Comparison of ENCODE assay signal across 35 cellular contexts in genomic region chr10:74425602-74426001, GRCh38.
"Had no signal": no experiment of that assay in that cellular context is flagged by ENCODE, and none has a peak within 500 bp of the region (broad histone marks: within the 10 kb centered on the region; RNA-seq: fewer than 3 reads in every experiment).

No MANE protein-coding gene starts in this region.

- H3K36me3 ChIP-seq: MG63 had no signal

- DNase-seq: Kasumi-1, MG63, MM.1S, MV-4-11, NCI-H1048, NCI-H1092, NCI-H1092 treated with DMSO at 0.1 percent for 48 hours, NCI-H1105, NCI-H1105 treated with DMSO at 0.1 percent for 48 hours, NCI-H1417, NCI-H1417 treated with DMSO at 0.1 percent for 48 hours, NCI-H1436, NCI-H1436 treated with DMSO at 0.1 percent for 48 hours, NCI-H146, NCI-H1694, NCI-H1694 treated with DMSO at 0.1 percent for 48 hours, NCI-H187, NCI-H187 treated with DMSO at 0.1 percent for 48 hours, NCI-H1930, NCI-H2029, NCI-H2029 treated with DMSO at 0.1 percent for 48 hours, NCI-H2081, NCI-H2081 treated with DMSO at 0.1 percent for 48 hours, NCI-H2107, NCI-H2171, NCI-H2171 treated with DMSO at 0.1 percent for 48 hours, NCI-H2227 treated with DMSO at 0.1 percent for 48 hours, NCI-H226, NCI-H345, NCI-H446, NCI-H446 treated with DMSO at 0.1 percent for 48 hours, NCI-H510A, NCI-H510A treated with DMSO at 0.1 percent for 48 hours, NCI-H524, NCI-H524 treated with DMSO at 0.1 percent for 48 hours had no signal

- H3K27me3 ChIP-seq: MG63 had no signal

- H3K4me3 ChIP-seq: MG63 had no signal

- H3K9me3 ChIP-seq: MG63 had no signal
